Comparison of ENCODE assay signal across 23 cellular contexts in the genomic region with DNA sequence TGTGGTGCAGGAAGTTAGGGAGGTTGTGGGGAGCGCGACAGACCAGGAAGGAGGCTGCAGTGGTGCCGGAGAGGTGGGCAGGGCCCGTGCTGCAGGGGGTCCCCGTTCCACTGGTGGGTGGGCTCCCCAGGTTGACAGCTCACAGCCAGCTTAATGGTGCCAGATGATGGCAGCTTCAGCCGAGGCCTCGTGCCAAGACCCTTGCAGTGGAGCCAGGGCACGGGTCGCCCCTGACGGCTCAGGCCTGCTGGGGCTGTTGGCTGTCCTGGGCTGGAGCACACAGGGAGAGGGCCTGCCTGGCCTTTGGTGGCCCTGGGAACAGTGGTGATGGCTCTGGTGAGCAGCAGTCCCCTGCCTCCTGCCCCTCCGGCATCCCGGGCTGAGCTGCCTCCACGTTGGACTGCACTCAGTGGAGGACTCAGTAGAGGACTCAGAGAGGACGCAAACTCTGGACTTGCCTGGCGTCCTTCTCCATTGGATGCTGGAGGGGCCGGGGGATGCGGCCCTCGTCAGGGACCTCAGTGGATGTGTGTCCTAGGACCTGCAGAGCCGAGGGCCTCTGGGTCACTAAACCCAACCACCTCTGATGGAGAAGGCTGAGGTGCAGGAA. TPM values are rescaled to one million over a fixed set of nuclear protein-coding genes. Genes with fewer than 3 reads are reported as not detected.
DNase-seq lines count a peak whose midpoint lies in the region; ATAC-seq, FAIRE-seq and TF ChIP-seq lines count a peak whose summit lies in the region.
"Had no signal": no experiment of that assay in that cellular context is flagged by ENCODE, and none has a peak within 500 bp of the region (broad histone marks: within the 10 kb centered on the region; RNA-seq: fewer than 3 reads in every experiment).

No MANE protein-coding gene starts in this region.

- intact Hi-C loops in Panc1 (cut with micrococcal nuclease; ENCODE audit: unreplicated experiment), result no loop called here
- intact Hi-C loops in left ventricle myocardium inferior (cut with micrococcal nuclease), result no loop called here

- TF ChIP-seq EP300 in H1 (IDR thresholded peaks at IDR 0.05; ENCODE audit: borderline replicate concordance in 1 of 2, low read depth in 2 of 2, low read length in 2 of 2), result no peak

- H2BK5ac ChIP-seq in H1 (ENCODE audit: low read depth, low read length), result no peak overlapping the region

- in situ Hi-C loops in Panc1 (cut with HindIII; ENCODE audit: low pct_unique_long_range_greater_than_20kb, low sequenced_read_pairs), result no loop called here

- no peak for FAIRE-seq in H1 (lab: Jason Lieb, UNC)
- FAIRE-seq in GM19239 (lab: Jason Lieb, UNC), result no peak
- FAIRE-seq: GM12892, H54 had no signal

- no peaks in the 10 kb centered on the region; the same call in 1 of the 2 replicates for H3K79me1 ChIP-seq in H1 (ENCODE audit: low read depth, low read length)

- no peaks in the 10 kb centered on the region; the same call in 1 of the 2 replicates for H3K23me2 ChIP-seq in H1 (ENCODE audit: low read depth, low read length)

- H2AFZ ChIP-seq in H1 (ENCODE audit: low read length) (no peak overlapping the region), neural progenitor cell (replicated peaks) (no peak overlapping the region)
- H2AFZ ChIP-seq: GM23338 had no signal

- H3K4me1 Mint-ChIP-seq in neural progenitor cell, result peaks cover 25% of the 10 kb centered on the region

- TF ChIP-seq RAD21 in H1 (IDR thresholded peaks at IDR 0.05 in 1 of 2, conservative IDR thresholded peaks at IDR 0.05 in 1 of 2; ENCODE audit: low read depth in 2 of 2, low read length in 2 of 2), result no peak

- H4K91ac ChIP-seq in H1 (replicated peaks; ENCODE audit: insufficient read length, low read length), result no peak overlapping the region

- H3K18ac ChIP-seq in H1 (ENCODE audit: extremely low read depth, low read length), result no peak overlapping the region; the same call in 1 of the 2 replicates

- CTCF ChIA-PET in Panc1 (lab: Charles Lee) (no interaction called here), H1 (lab: Charles Lee; ENCODE audit: partially characterized antibody) (interaction anchor here (0.6 to 4.7 kb wide), 5 partner anchors 9 to 26 kb away, joined by 3 to 24 read pairs (median 5); no protein-coding TSS in a partner anchor)

- H2AK5ac ChIP-seq in H1 (ENCODE audit: low read depth, low read length), result peak overlapping the region; percentile 13; the same call in 1 of the 2 replicates

- peak overlapping the region; percentile 54 for H3K27ac Mint-ChIP-seq in neural progenitor cell
- H3K27ac Mint-ChIP-seq: CD4-positive, alpha-beta memory T cell; GM23338 had no signal

- H3K79me2 ChIP-seq in H1 (ENCODE audit: control insufficient read depth in 1 of 2, insufficient read depth in 2 of 2, low read length in 2 of 2), result no peaks in the 10 kb centered on the region
- H3K79me2 ChIP-seq in neural progenitor cell (ENCODE audit: low read depth), result no peaks in the 10 kb centered on the region

- no peaks in the 10 kb centered on the region for H3K9me3 Mint-ChIP-seq in neural progenitor cell
- H3K9me3 Mint-ChIP-seq: CD4-positive, alpha-beta memory T cell; GM23338 had no signal

- POLR2A ChIA-PET in Panc1 (lab: Charles Lee), result no interaction called here
- POLR2A ChIA-PET in H1 (lab: Charles Lee; ENCODE audit: partially characterized antibody), result interaction anchor here (1.2 to 1.6 kb wide), 2 partner anchors 10 to 16 kb away, joined by 4 to 5 read pairs; no protein-coding TSS in a partner anchor

- H3K9ac ChIP-seq in H1 (replicated peaks in 1 of 4; ENCODE audit: extremely low read depth in 1 of 4, low read depth in 3 of 4, low read length in 3 of 4), result no peak overlapping the region
- no peak overlapping the region for H3K9ac ChIP-seq in neural progenitor cell

- H2BK15ac ChIP-seq in H1 (ENCODE audit: low read length), result no peak overlapping the region

- H3K36me3 ChIP-seq in Panc1 (ENCODE audit: control insufficient read depth, insufficient read depth, low read length) (no peaks in the 10 kb centered on the region), H1 (ENCODE audit: control insufficient read depth in 2 of 4, insufficient read depth in 4 of 4, low read length in 3 of 4) (no peaks in the 10 kb centered on the region), neural progenitor cell (no peaks in the 10 kb centered on the region), left ventricle myocardium inferior (no peaks in the 10 kb centered on the region)
- H3K36me3 ChIP-seq: HAP-1 had no signal

- H3K4me2 ChIP-seq in H1 (ENCODE audit: insufficient read depth in 1 of 2, low read depth in 2 of 2, low read length in 2 of 2), result no peak overlapping the region
- H3K4me2 ChIP-seq in neural progenitor cell, result no peak overlapping the region
- H3K4me2 ChIP-seq: GM23338 had no signal

- ATAC-seq in Panc1 (peak; percentile 18; the same call in 1 of the 2 replicates), GM21576 (IDR thresholded peaks at IDR 0.05; ENCODE audit: unreplicated experiment) (no peak)
- ATAC-seq: GM23338 had no signal

- no peak overlapping the region for H3K4ac ChIP-seq in H1 (replicated peaks; ENCODE audit: insufficient read length, low read depth, low read length)

- no peak overlapping the region for H2BK120ac ChIP-seq in H1 (replicated peaks; ENCODE audit: low read depth, low read length)

- H3K4me1 ChIP-seq in Panc1 (ENCODE audit: control insufficient read depth, insufficient read depth, low read length) (peaks cover 8% of the 10 kb centered on the region), H1 (replicated peaks in 1 of 4; ENCODE audit: control insufficient read depth in 3 of 4, insufficient read depth in 4 of 4, low read length in 3 of 4) (peaks cover 4 to 32% (median 27%) of the 10 kb centered on the region in 4 experiments), neural progenitor cell (peaks cover 45% of the 10 kb centered on the region), left ventricle myocardium inferior (peaks cover 9% of the 10 kb centered on the region)
- H3K4me1 ChIP-seq: HAP-1 had no signal

- BruUV-seq in Panc1 (replicated peaks; lab: Mats Ljungman, UMichigan), result no TSS peak

- H3K36me3 Mint-ChIP-seq in neural progenitor cell, result no peaks in the 10 kb centered on the region
- H3K36me3 Mint-ChIP-seq: CD4-positive, alpha-beta memory T cell had no signal

- no peaks in the 10 kb centered on the region for H3K27me3 ChIP-seq in Panc1 (ENCODE audit: control insufficient read depth, insufficient read depth, low read length)
- peaks cover 0 to 12% (median 5%) of the 10 kb centered on the region in 4 experiments; a peak in 4 of 7 replicates for H3K27me3 ChIP-seq in H1 (replicated peaks in 1 of 4; ENCODE audit: control insufficient read depth in 3 of 4, extremely low read depth in 1 of 4, insufficient read depth in 3 of 4, low read length in 3 of 4)
- peaks cover 23% of the 10 kb centered on the region for H3K27me3 ChIP-seq in neural progenitor cell
- peaks cover 99% of the 10 kb centered on the region for H3K27me3 ChIP-seq in left ventricle myocardium inferior (ENCODE audit: low read depth)

- no peak overlapping the region; the same call in 1 of the 2 replicates for H4K8ac ChIP-seq in H1 (ENCODE audit: extremely low read depth, insufficient read depth, low read length)

- no peak for TF ChIP-seq POLR2A in H1 (IDR thresholded peaks at IDR 0.05; ENCODE audit: control extremely low read depth in 1 of 2, low read depth in 2 of 2, low read length in 2 of 2)

- 0 out of 2 replicates have a peak overlapping the region, but pooled peaks have one; percentile 27 for H2BK12ac ChIP-seq in H1 (ENCODE audit: low read depth, low read length)

- DNase-seq in Panc1 (ENCODE audit: low read depth, low spot score) (no peak), H1 (ENCODE audit: low read depth in 1 of 2, low spot score in 2 of 2) (no peak), neural progenitor cell (ENCODE audit: low spot score) (no peak), left ventricle myocardium inferior (no peak), GM19239 (ENCODE audit: insufficient read length, low spot score) (no peak), NCI-H1105 (lab: John Stamatoyannopoulos, UW) (no peak)
- DNase-seq: C1 segment of cervical spinal cord; Calu3; CD4-positive, alpha-beta memory T cell; COR-L47; DMS53; DMS79 treated with DMSO at 0.1 percent for 48 hours; GF-D8 had no signal

- H3F3A ChIP-seq in neural progenitor cell (ENCODE audit: low read depth), result peaks cover 5% of the 10 kb centered on the region

- H3K4me3 ChIP-seq in Panc1 (ENCODE audit: low read depth in 2 of 2, low read length in 2 of 2) (no peak overlapping the region), H1 (ENCODE audit: extremely low read depth in 1 of 4, insufficient read depth in 2 of 4, low read depth in 3 of 4, low read length in 4 of 4) (no peak overlapping the region), neural progenitor cell (no peak overlapping the region), left ventricle myocardium inferior (no peak overlapping the region)
- H3K4me3 ChIP-seq: GM23338, HAP-1 had no signal

- H4K20me1 ChIP-seq in H1 (replicated peaks in 1 of 2; ENCODE audit: control insufficient read depth in 1 of 2, insufficient read depth in 2 of 2, low read length in 2 of 2), result peaks cover 6 to 13% of the 10 kb centered on the region in 2 experiments
- peaks cover 8% of the 10 kb centered on the region for H4K20me1 ChIP-seq in neural progenitor cell (ENCODE audit: low read depth)

- H3K56ac ChIP-seq in H1 (replicated peaks; ENCODE audit: insufficient read length, low read depth, low read length), result no peak overlapping the region

- H4K5ac ChIP-seq in H1 (ENCODE audit: insufficient read length, low read depth, low read length), result no peak overlapping the region

- no peak overlapping the region for H3K14ac ChIP-seq in H1 (ENCODE audit: insufficient read length)

- H3K9me3 ChIP-seq in Panc1 (ENCODE audit: control insufficient read depth, insufficient read depth, low read depth, low read length) (no peaks in the 10 kb centered on the region), H1 (ENCODE audit: insufficient read depth in 2 of 2, low read depth in 1 of 2, low read length in 1 of 2) (no peaks in the 10 kb centered on the region), neural progenitor cell (ENCODE audit: low read depth) (no peaks in the 10 kb centered on the region), left ventricle myocardium inferior (replicated peaks) (no peaks in the 10 kb centered on the region)
- H3K9me3 ChIP-seq: HAP-1 had no signal

- H3K27ac ChIP-seq in Panc1 (ENCODE audit: low read length) (no peak overlapping the region), H1 (ENCODE audit: low read depth, low read length) (no peak overlapping the region), neural progenitor cell (no peak overlapping the region), left ventricle myocardium inferior (replicated peaks) (no peak overlapping the region)

- no peak overlapping the region for H3K23ac ChIP-seq in H1 (ENCODE audit: insufficient read length)

- peaks cover 13% of the 10 kb centered on the region for H3K27me3 Mint-ChIP-seq in neural progenitor cell (ENCODE audit: insufficient read depth, low read depth)

- no peak overlapping the region for H2BK20ac ChIP-seq in H1 (ENCODE audit: low read length)

- WGBS in H1 (ENCODE audit: extremely low coverage in 1 of 2, insufficient coverage in 1 of 2, insufficient read length in 1 of 2, insufficient replicate concordance in 2 of 2, low coverage in 1 of 2, low lambda C conversion rate in 2 of 2, missing lambda C conversion rate in 1 of 2), 2 experiments, result 83% methylated on average over 16 of the region's 19 CpGs; no CpG with 5 or more reads in 1 of the 2 experiments

- no peak overlapping the region for H3K4me3 Mint-ChIP-seq in neural progenitor cell
- H3K4me3 Mint-ChIP-seq: GM23338 had no signal

- TF ChIP-seq CTCF in Panc1 (IDR thresholded peaks at IDR 0.05) (no peak), H1 (IDR thresholded peaks at IDR 0.05; ENCODE audit: control extremely low read depth in 1 of 3, insufficient read depth in 1 of 3, low read depth in 1 of 3, low read length in 3 of 3) (no peak), neural progenitor cell (IDR thresholded peaks at IDR 0.05) (no peak), left ventricle myocardium inferior (IDR thresholded peaks at IDR 0.05; ENCODE audit: borderline replicate concordance) (no peak)

RNA-seq across cellular contexts. Expression of a gene that starts 46.8 kb away (rescaled TPM):
- total RNA-seq in Panc1 (2021; ENCODE audit: unreplicated experiment), result not detected
- 0.10 TPM for polyA plus RNA-seq in Panc1 (2012; ENCODE audit: insufficient read length)
- total RNA-seq in H1 (2021; fragmentation: NEBNext Ultra II Directional; extraction: Animal tissue kit (Norgen Biotek cat#: 25700)), result not detected in 2 replicates
- 0.15 and 0.17 TPM in 2 replicates for polyA plus RNA-seq in H1 (2011; rRNA removed)
- polyA plus RNA-seq in H1 (2011; cell fraction: cytosol; rRNA removed), result 0.12 TPM
- 0.26 TPM for polyA plus RNA-seq in H1 (2011; cell fraction: nucleus; rRNA removed)
- polyA plus RNA-seq in H1 (2012, experiment 1 of 2), result 0.08 to 0.36 TPM (median 0.20 TPM) in 4 replicates
- not detected for polyA plus RNA-seq in H1 (2012, experiment 2 of 2)
- 0.04 TPM for polyA plus RNA-seq in H1 (2013, experiment 1 of 2)
- 0.06 TPM for polyA plus RNA-seq in H1 (2013, experiment 2 of 2)
- polyA minus RNA-seq in H1 (2011; rRNA and poly(A)+ RNA removed), result 0.12 and 0.25 TPM in 2 replicates
- polyA minus RNA-seq in H1 (2011; cell fraction: cytosol; rRNA and poly(A)+ RNA removed), result not detected
- 0.20 TPM for polyA minus RNA-seq in H1 (2011; cell fraction: nucleus; rRNA and poly(A)+ RNA removed)
- total RNA-seq in neural progenitor cell (ENCODE audit: low replicate concordance), result not detected in 2 replicates
- 0.08 TPM for total RNA-seq in left ventricle myocardium inferior
- total RNA-seq: A172; A673; Calu3; CD4-positive, alpha-beta memory T cell; Daoy; G401 had no signal
- polyA plus RNA-seq: BJ; CD4-positive, alpha-beta memory T cell had no signal

RNA-seq across cellular contexts. Expression of a gene that starts 53.1 kb away (rescaled TPM):
- total RNA-seq in Panc1 (2021; ENCODE audit: unreplicated experiment) (4.7 TPM), neural progenitor cell (ENCODE audit: low replicate concordance) (0.31 TPM in 1 of 2 replicates, not detected in the other), left ventricle myocardium inferior (0.05 TPM)
- 3.2 TPM for polyA plus RNA-seq in Panc1 (2012; ENCODE audit: insufficient read length)
- 2.9 and 3.1 TPM in 2 replicates for total RNA-seq in H1 (2021; fragmentation: NEBNext Ultra II Directional; extraction: Animal tissue kit (Norgen Biotek cat#: 25700))
- polyA plus RNA-seq in H1 (2011; rRNA removed), result 2.6 and 4.2 TPM in 2 replicates
- 1.3 TPM for polyA plus RNA-seq in H1 (2011; cell fraction: cytosol; rRNA removed)
- 8.4 TPM for polyA plus RNA-seq in H1 (2011; cell fraction: nucleus; rRNA removed)
- polyA plus RNA-seq in H1 (2012, experiment 1 of 2), result 1.2 to 3.8 TPM (median 2.8 TPM) in 4 replicates
- polyA plus RNA-seq in H1 (2012, experiment 2 of 2), result 1.3 TPM
- polyA plus RNA-seq in H1 (2013, experiment 1 of 2), result 2.1 TPM
- 2.3 TPM for polyA plus RNA-seq in H1 (2013, experiment 2 of 2)
- 1.9 and 3.5 TPM in 2 replicates for polyA minus RNA-seq in H1 (2011; rRNA and poly(A)+ RNA removed)
- 3.4 TPM for polyA minus RNA-seq in H1 (2011; cell fraction: cytosol; rRNA and poly(A)+ RNA removed)
- 6.7 TPM for polyA minus RNA-seq in H1 (2011; cell fraction: nucleus; rRNA and poly(A)+ RNA removed)
- polyA plus RNA-seq: BJ had no signal

RNA-seq across cellular contexts. Expression of a gene that starts 55.5 kb away (rescaled TPM):
- 27.1 TPM for total RNA-seq in Panc1 (2021; ENCODE audit: unreplicated experiment)
- 31.8 TPM for polyA plus RNA-seq in Panc1 (2012; ENCODE audit: insufficient read length)
- total RNA-seq in H1 (2021; fragmentation: NEBNext Ultra II Directional; extraction: Animal tissue kit (Norgen Biotek cat#: 25700)), result 29.7 and 30.3 TPM in 2 replicates
- 50.7 and 66.4 TPM in 2 replicates for polyA plus RNA-seq in H1 (2011; rRNA removed)
- polyA plus RNA-seq in H1 (2011; cell fraction: cytosol; rRNA removed), result 54.2 TPM
- 183 TPM for polyA plus RNA-seq in H1 (2011; cell fraction: nucleus; rRNA removed)
- polyA plus RNA-seq in H1 (2012, experiment 1 of 2), result 29.1 to 37.1 TPM (median 32.3 TPM) in 4 replicates
- polyA plus RNA-seq in H1 (2012, experiment 2 of 2), result 26.5 TPM
- 23.2 TPM for polyA plus RNA-seq in H1 (2013, experiment 1 of 2)
- 21.4 TPM for polyA plus RNA-seq in H1 (2013, experiment 2 of 2)
- 32.3 and 34.3 TPM in 2 replicates for polyA minus RNA-seq in H1 (2011; rRNA and poly(A)+ RNA removed)
- polyA minus RNA-seq in H1 (2011; cell fraction: cytosol; rRNA and poly(A)+ RNA removed), result 25.3 TPM
- polyA minus RNA-seq in H1 (2011; cell fraction: nucleus; rRNA and poly(A)+ RNA removed), result 44.8 TPM
- 12.0 and 18.8 TPM in 2 replicates for total RNA-seq in neural progenitor cell (ENCODE audit: low replicate concordance)
- total RNA-seq in left ventricle myocardium inferior, result 12.7 TPM
